ENCODE assay signal across 8 cellular contexts in genomic region chr11:45147871-45148270, GRCh38. TPM values are rescaled to one million over a fixed set of nuclear protein-coding genes. Genes with fewer than 3 reads are reported as not detected.
DNase-seq lines count a peak whose midpoint lies in the region; ATAC-seq and TF ChIP-seq lines count a peak whose summit lies in the region.

No MANE protein-coding gene starts in this region.

- H3K4me3 Mint-ChIP-seq in GM23338, result peak overlapping the region; percentile 92
- H3K4me3 Mint-ChIP-seq in activated CD4-positive, alpha-beta memory T cell treated with anti-CD3 and anti-CD28 coated beads for 36 hours, result peak overlapping the region; percentile 82

- H3K27ac ChIP-seq in GM23338 (ENCODE audit: low read depth), result peak overlapping the region; percentile 47; the same call in 1 of the 2 replicates
- peak overlapping the region; percentile 99 for H3K27ac ChIP-seq in hepatocyte

- H3K4me2 ChIP-seq in GM23338, result peak overlapping the region; percentile 91
- peak overlapping the region; percentile 95 for H3K4me2 ChIP-seq in hepatocyte
- H3K4me2 ChIP-seq in skeletal muscle satellite cell (ENCODE audit: low read length), result peak overlapping the region; percentile 96

- intact Hi-C loops in activated CD4-positive, alpha-beta memory T cell treated with anti-CD3 and anti-CD28 coated beads for 36 hours (cut with micrococcal nuclease), result loop anchor here (2.0 to 10.0 kb wide), 3 partner anchors 21 to 1281 kb away; partner anchors contain the start of gene CD82

- peaks cover 23% of the 10 kb centered on the region for H3K27me3 ChIP-seq in GM23338 (ENCODE audit: insufficient read depth)
- H3K27me3 ChIP-seq in hepatocyte, result no peaks in the 10 kb centered on the region
- H3K27me3 ChIP-seq in skeletal muscle satellite cell (ENCODE audit: control insufficient read depth, insufficient read depth, low read length), result peaks cover 14% of the 10 kb centered on the region

- H3K27ac Mint-ChIP-seq in GM23338, result peak overlapping the region; percentile 83; the same call in 1 of the 2 replicates
- peak overlapping the region; percentile 69 for H3K27ac Mint-ChIP-seq in activated CD4-positive, alpha-beta memory T cell treated with anti-CD3 and anti-CD28 coated beads for 36 hours

- no peak for TF ChIP-seq CTCF in GM23338 (conservative IDR thresholded peaks at IDR 0.05; ENCODE audit: low read depth in 2 of 2)
- no peak for TF ChIP-seq CTCF in hepatocyte (IDR thresholded peaks at IDR 0.05; ENCODE audit: poor library complexity)

- DNase-seq in GM23338 (ENCODE audit: low spot score), result no peak
- no peak for DNase-seq in activated CD4-positive, alpha-beta memory T cell treated with anti-CD3 and anti-CD28 coated beads for 36 hours
- no peak for DNase-seq in hepatocyte (ENCODE audit: low spot score)
- no peak for DNase-seq in anterior cingulate cortex (lab: John Stamatoyannopoulos, UW)
- DNase-seq in iPS-NIHi7 (ENCODE audit: extremely low spot score), result no peak
- DNase-seq in SKM-1 (lab: John Stamatoyannopoulos, UW; ENCODE audit: unreplicated experiment), result no peak
- DNase-seq in SIG-M5 treated with dmso at 0.1 percent for 504 hours (lab: John Stamatoyannopoulos, UW; ENCODE audit: unreplicated experiment), result no peak

- peaks cover 27% of the 10 kb centered on the region for H3K27me3 Mint-ChIP-seq in GM23338 (ENCODE audit: insufficient read depth, low read depth, poor library complexity)
- peaks cover 8% of the 10 kb centered on the region for H3K27me3 Mint-ChIP-seq in activated CD4-positive, alpha-beta memory T cell treated with anti-CD3 and anti-CD28 coated beads for 36 hours

- H3K9me2 ChIP-seq in GM23338 (ENCODE audit: insufficient read depth) (no peaks in the 10 kb centered on the region), hepatocyte (replicated peaks; ENCODE audit: insufficient read depth) (no peaks in the 10 kb centered on the region)

- 63% methylated on average over 6 of the region's 6 CpGs for WGBS in hepatocyte (ENCODE audit: low lambda C conversion rate, missing lambda C conversion rate)

- H3K4me1 Mint-ChIP-seq in GM23338, result peaks cover 21% of the 10 kb centered on the region
- peaks cover 19% of the 10 kb centered on the region for H3K4me1 Mint-ChIP-seq in activated CD4-positive, alpha-beta memory T cell treated with anti-CD3 and anti-CD28 coated beads for 36 hours (ENCODE audit: low read depth)

- H3K4me3 ChIP-seq in GM23338, result peak overlapping the region; percentile 99
- H3K4me3 ChIP-seq in hepatocyte, result peak overlapping the region; percentile 98
- H3K4me3 ChIP-seq in skeletal muscle satellite cell (ENCODE audit: low read length), result peak overlapping the region; percentile 84

- CTCF ChIA-PET in activated CD4-positive, alpha-beta memory T cell treated with anti-CD3 and anti-CD28 coated beads for 36 hours (lab: Charles Lee), result no interaction called here

- peaks cover 53% of the 10 kb centered on the region for H3K79me2 ChIP-seq in GM23338 (replicated peaks; ENCODE audit: insufficient read depth)
- H3K79me2 ChIP-seq in hepatocyte, result peaks cover 57% of the 10 kb centered on the region

- POLR2A ChIA-PET in activated CD4-positive, alpha-beta memory T cell treated with anti-CD3 and anti-CD28 coated beads for 36 hours (lab: Charles Lee), result no interaction called here

- no peaks in the 10 kb centered on the region for H3F3A ChIP-seq in GM23338 (replicated peaks; ENCODE audit: low read depth)

- peaks cover 4% of the 10 kb centered on the region; the same call in 1 of the 2 replicates for H4K20me1 ChIP-seq in GM23338 (replicated peaks; ENCODE audit: insufficient read depth)
- peaks cover 10% of the 10 kb centered on the region for H4K20me1 ChIP-seq in hepatocyte (ENCODE audit: insufficient read depth, poor library complexity, severe bottlenecking)

- H3K36me3 ChIP-seq in GM23338 (ENCODE audit: insufficient read depth), result no peaks in the 10 kb centered on the region
- no peaks in the 10 kb centered on the region for H3K36me3 ChIP-seq in hepatocyte (replicated peaks; ENCODE audit: insufficient read depth, low read depth)
- H3K36me3 ChIP-seq in skeletal muscle satellite cell (ENCODE audit: insufficient read depth, low read length), result no peaks in the 10 kb centered on the region

- H3K36me3 Mint-ChIP-seq in GM23338 (ENCODE audit: low read depth), result peaks cover 9% of the 10 kb centered on the region
- H3K36me3 Mint-ChIP-seq in activated CD4-positive, alpha-beta memory T cell treated with anti-CD3 and anti-CD28 coated beads for 36 hours, result peaks cover 1% of the 10 kb centered on the region

- H3K4me1 ChIP-seq in GM23338 (ENCODE audit: insufficient read depth), result 0 out of 2 replicates have a peak, but pooled peaks cover 9% of the 10 kb centered on the region
- H3K4me1 ChIP-seq in hepatocyte (ENCODE audit: insufficient read depth), result peaks cover 21% of the 10 kb centered on the region
- H3K4me1 ChIP-seq in skeletal muscle satellite cell (ENCODE audit: control insufficient read depth, insufficient read depth, low read length), result peaks cover 14% of the 10 kb centered on the region

- no peak for ATAC-seq in GM23338

- H3K9me3 Mint-ChIP-seq in GM23338, result peaks cover 4% of the 10 kb centered on the region; the same call in 2 of the 3 replicates
- no peaks in the 10 kb centered on the region for H3K9me3 Mint-ChIP-seq in activated CD4-positive, alpha-beta memory T cell treated with anti-CD3 and anti-CD28 coated beads for 36 hours

- peak overlapping the region; percentile 80; the same call in 1 of the 2 replicates for H2AFZ ChIP-seq in GM23338
- H2AFZ ChIP-seq in hepatocyte, result peak overlapping the region; percentile 77

- H3K9me3 ChIP-seq in hepatocyte (ENCODE audit: low read depth) (no peaks in the 10 kb centered on the region), skeletal muscle satellite cell (replicated peaks; ENCODE audit: low read length) (no peaks in the 10 kb centered on the region)

- H3K9ac ChIP-seq in skeletal muscle satellite cell (ENCODE audit: low read depth, low read length), result peak overlapping the region; percentile 82

TF ChIP-seq in GM23338, 12 proteins besides CTCF, POLR2A, EP300 and RAD21 (continues in another document):
- TF ChIP-seq ZNF331 (CRISPR knock-in tag; IDR thresholded peaks at IDR 0.05; ENCODE audit: low read depth) (no peak), POLR2AphosphoS5 (IDR thresholded peaks at IDR 0.05; ENCODE audit: low read depth) (no peak), ZNF462 (CRISPR knock-in tag; IDR thresholded peaks at IDR 0.05) (no peak)

RNA-seq across cellular contexts. Expression of gene PRDM11, which starts 1.4 kb away (rescaled TPM):
- 10.4 and 13.4 TPM in 2 replicates for total RNA-seq in GM23338 (2014; rRNA removed; shearing (Covaris generic))
- polyA plus RNA-seq in GM23338 (2016; fragmentation: Nextera tagmentation; extraction: Ambion mirVana) (0.97 and 1.1 TPM in 2 replicates), hepatocyte (8.8 and 11.2 TPM in 2 replicates)
- total RNA-seq in activated CD4-positive, alpha-beta memory T cell treated with anti-CD3 and anti-CD28 coated beads for 36 hours, result 1 to 10 TPM; 1.1 to 1.2 TPM
- 15.0 and 25.0 TPM in 2 replicates for total RNA-seq in hepatocyte
- total RNA-seq in skeletal muscle satellite cell (2012; rRNA removed), result 1.8 and 2.4 TPM in 2 replicates
